In genomic region chr3:127768346-127769008, GRCh38 we compare ENCODE assay signal across 10 cellular contexts.
DNase-seq lines count a peak whose midpoint lies in the region; ATAC-seq and TF ChIP-seq lines count a peak whose summit lies in the region.
"Had no signal": no experiment of that assay in that cellular context is flagged by ENCODE, and none has a peak within 500 bp of the region (broad histone marks: within the 10 kb centered on the region; RNA-seq: fewer than 3 reads in every experiment).

No MANE protein-coding gene starts in this region.

- DNase-seq in GM04503 (ENCODE audit: low read depth) (peak; percentile 95), RKO (ENCODE audit: low spot score) (peak; percentile 97), fibroblast of pulmonary artery (ENCODE audit: low read depth) (peak; percentile 97), skeletal muscle cell (ENCODE audit: low read depth) (peak; percentile 85), midbrain (lab: John Stamatoyannopoulos, UW) (no peak), NCI-H82 treated with DMSO at 0.1 percent for 48 hours (lab: John Stamatoyannopoulos, UW; ENCODE audit: unreplicated experiment) (no peak)
- DNase-seq in stimulated activated CD4-positive, alpha-beta T cell treated with anti-CD3 and anti-CD28 coated beads, Interleukin-4, amount 100 ng/mL, for 24 hours, result no peak
- DNase-seq: activated T-cell treated with anti-CD3 and anti-CD28 coated beads, Interleukin-2, amount 50 U/mL, for 24 hours; RPMI8226 had no signal

- no peak for ATAC-seq in GM19023 (IDR thresholded peaks at IDR 0.05; ENCODE audit: unreplicated experiment)

- no peak for TF ChIP-seq CTCF in fibroblast of pulmonary artery (IDR thresholded peaks at IDR 0.05; ENCODE audit: low read length, missing control alignments)

- no peak overlapping the region for H3K4me3 ChIP-seq in fibroblast of pulmonary artery (replicated peaks; ENCODE audit: low read depth, low read length)
- no peak overlapping the region for H3K4me3 ChIP-seq in skeletal muscle cell (ENCODE audit: low read depth, low read length)

Comparison
In these comparisons a context has a peak if more than half of its experiments do, and no peak if none do; other contexts are left out.
1. DNase-seq: peak in GM04503 (single experiment), RKO (single experiment), fibroblast of pulmonary artery (single experiment) and skeletal muscle cell (single experiment); none in stimulated activated CD4-positive, alpha-beta T cell treated with anti-CD3 and anti-CD28 coated beads, Interleukin-4, amount 100 ng/mL, for 24 hours (single experiment), midbrain (single experiment) and NCI-H82 treated with DMSO at 0.1 percent for 48 hours (single experiment).